In the genomic region with DNA sequence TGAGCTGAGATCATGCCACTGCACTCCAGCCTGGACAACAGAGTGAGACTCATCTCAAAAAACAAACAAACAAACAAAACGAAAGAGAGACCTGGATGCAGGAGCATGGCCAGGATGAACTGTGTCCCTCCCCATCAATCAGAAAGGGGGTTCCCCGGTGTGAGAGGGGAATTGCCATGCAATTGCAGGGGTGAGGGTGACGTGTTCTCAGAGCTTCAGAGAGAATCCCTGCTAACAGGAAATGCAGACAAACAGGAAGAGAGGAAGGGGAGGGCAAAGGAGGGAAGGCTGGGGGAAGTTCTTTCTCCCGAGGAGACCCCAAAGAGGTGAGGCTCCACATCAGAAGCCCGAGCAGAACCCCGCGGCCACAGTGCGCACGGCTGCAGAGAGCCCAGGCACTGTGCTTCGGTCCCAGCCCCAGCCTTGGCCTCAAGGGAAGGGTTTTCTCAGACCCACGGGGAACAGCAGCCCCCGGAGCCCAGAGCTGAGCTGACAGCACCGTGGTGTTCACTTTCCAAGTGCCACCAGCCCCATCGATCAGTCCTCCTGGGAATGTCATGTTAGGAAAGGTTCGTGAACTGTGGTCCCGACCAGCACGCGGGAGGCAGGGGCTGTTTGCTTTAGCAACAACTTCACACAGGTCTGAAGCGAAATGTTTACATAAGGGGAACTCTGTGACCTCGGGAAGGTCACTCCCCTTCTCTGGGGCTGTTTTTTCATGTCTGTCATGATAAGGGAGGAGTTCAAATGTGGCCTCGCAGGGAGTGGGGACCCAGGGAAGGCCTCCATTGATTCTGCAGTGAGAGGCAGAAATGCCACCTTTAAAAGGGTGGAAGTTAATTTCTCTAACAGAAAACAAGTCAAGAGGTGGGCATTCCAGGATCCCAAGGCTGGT, we compare ENCODE assay signal across 1 cellular context.
A peak's percentile ranks its signal among the peaks of the same experiment; 100 is the strongest.
TF ChIP-seq lines count a peak whose summit lies in the region.

No MANE protein-coding gene starts in this region.

TF ChIP-seq in HepG2, 621 proteins besides CTCF, POLR2A, EP300 and RAD21 (continued from another document):
- TF ChIP-seq ZNF777 (CRISPR knock-in tag; IDR thresholded peaks at IDR 0.05), result 0 out of 2 replicates have a peak, but pooled peaks have one; percentile 40
- TF ChIP-seq, protein P1, sequence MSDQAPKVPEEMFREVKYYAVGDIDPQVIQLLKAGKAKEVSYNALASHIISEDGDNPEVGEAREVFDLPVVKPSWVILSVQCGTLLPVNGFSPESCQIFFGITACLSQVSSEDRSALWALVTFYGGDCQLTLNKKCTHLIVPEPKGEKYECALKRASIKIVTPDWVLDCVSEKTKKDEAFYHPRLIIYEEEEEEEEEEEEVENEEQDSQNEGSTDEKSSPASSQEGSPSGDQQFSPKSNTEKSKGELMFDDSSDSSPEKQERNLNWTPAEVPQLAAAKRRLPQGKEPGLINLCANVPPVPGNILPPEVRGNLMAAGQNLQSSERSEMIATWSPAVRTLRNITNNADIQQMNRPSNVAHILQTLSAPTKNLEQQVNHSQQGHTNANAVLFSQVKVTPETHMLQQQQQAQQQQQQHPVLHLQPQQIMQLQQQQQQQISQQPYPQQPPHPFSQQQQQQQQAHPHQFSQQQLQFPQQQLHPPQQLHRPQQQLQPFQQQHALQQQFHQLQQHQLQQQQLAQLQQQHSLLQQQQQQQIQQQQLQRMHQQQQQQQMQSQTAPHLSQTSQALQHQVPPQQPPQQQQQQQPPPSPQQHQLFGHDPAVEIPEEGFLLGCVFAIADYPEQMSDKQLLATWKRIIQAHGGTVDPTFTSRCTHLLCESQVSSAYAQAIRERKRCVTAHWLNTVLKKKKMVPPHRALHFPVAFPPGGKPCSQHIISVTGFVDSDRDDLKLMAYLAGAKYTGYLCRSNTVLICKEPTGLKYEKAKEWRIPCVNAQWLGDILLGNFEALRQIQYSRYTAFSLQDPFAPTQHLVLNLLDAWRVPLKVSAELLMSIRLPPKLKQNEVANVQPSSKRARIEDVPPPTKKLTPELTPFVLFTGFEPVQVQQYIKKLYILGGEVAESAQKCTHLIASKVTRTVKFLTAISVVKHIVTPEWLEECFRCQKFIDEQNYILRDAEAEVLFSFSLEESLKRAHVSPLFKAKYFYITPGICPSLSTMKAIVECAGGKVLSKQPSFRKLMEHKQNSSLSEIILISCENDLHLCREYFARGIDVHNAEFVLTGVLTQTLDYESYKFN (CRISPR knock-in tag; conservative IDR thresholded peaks at IDR 0.05), result peak; percentile 99
- TF ChIP-seq ZNF839 (CRISPR knock-in tag; IDR thresholded peaks at IDR 0.05; ENCODE audit: borderline replicate concordance), result no peak
